8 cellular contexts compared by ENCODE assay signal in the genomic region with DNA sequence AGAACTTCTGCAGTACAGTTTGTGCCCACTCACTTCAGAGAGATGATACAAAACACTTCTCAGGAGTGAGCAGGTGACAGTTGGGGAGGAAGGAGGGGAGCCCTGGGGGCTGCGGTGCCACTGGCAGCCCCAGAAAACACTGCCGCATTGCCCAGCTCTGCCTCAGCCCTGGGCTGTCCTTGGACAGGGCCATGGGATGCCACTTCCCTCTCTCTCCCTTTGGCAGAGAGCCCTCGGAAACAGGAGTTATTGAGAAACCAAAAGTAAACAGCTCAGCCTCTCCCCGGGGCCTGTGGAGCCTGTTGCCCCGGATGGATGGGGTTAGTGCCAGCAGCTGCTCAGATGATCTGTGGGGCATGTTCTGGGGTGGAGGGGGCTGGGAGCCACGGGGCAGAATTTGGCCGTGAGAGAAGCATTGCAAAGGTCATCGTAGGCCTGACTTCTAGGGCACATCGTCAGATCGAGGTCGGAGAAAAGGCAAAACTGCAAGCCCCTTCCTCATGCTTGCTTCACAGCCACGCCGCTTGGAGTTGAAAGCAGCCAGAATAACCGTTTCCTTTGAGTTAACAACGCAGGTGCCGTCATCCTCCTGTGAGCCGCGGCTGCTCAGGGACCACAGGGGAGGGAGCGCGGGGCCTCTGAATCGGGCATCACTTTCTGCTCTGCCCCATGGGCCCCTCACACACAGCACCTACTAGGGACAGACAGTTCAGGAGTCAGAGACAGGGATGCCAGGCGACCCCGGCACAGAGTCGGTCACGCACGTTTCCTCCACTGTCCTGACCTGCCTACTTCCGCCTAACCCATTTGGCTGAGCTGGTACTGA.
DNase-seq lines count a peak whose midpoint lies in the region; ATAC-seq and TF ChIP-seq lines count a peak whose summit lies in the region.

No MANE protein-coding gene starts in this region.

- H3K27me3 ChIP-seq in mucosa of rectum (ENCODE audit: control insufficient read depth in 2 of 2, insufficient read depth in 2 of 2, low read length in 2 of 2) (no peaks in the 10 kb centered on the region), smooth muscle cell (ENCODE audit: low read depth) (no peaks in the 10 kb centered on the region)

- no peaks in the 10 kb centered on the region for H3K27me3 Mint-ChIP-seq in stimulated activated naive CD8-positive, alpha-beta T cell treated with anti-CD3 and anti-CD28 coated beads, Interleukin-15, amount 100 ng/mL, for 72 hours

- no peak for TF ChIP-seq CTCF in choroid plexus epithelial cell (conservative IDR thresholded peaks at IDR 0.05; ENCODE audit: low read depth, low read length)
- TF ChIP-seq CTCF in smooth muscle cell (IDR thresholded peaks at IDR 0.05; ENCODE audit: borderline replicate concordance, insufficient read depth, poor library complexity, severe bottlenecking), result no peak

- no peaks in the 10 kb centered on the region for H3F3A ChIP-seq in smooth muscle cell (ENCODE audit: low read depth)

- H3K4me3 ChIP-seq in choroid plexus epithelial cell (ENCODE audit: low read depth, low read length), result no peak overlapping the region
- H3K4me3 ChIP-seq in mucosa of rectum (ENCODE audit: low read length in 2 of 2), result peak overlapping the region; percentile 61 to 65
- H3K4me3 ChIP-seq in smooth muscle cell, result no peak overlapping the region

- H4K20me1 ChIP-seq in smooth muscle cell (ENCODE audit: low read depth), result no peaks in the 10 kb centered on the region

- peak overlapping the region; percentile 94 to 98 for H3K27ac Mint-ChIP-seq in stimulated activated naive CD8-positive, alpha-beta T cell treated with anti-CD3 and anti-CD28 coated beads, Interleukin-15, amount 100 ng/mL, for 72 hours

- H3K9me3 Mint-ChIP-seq in stimulated activated naive CD8-positive, alpha-beta T cell treated with anti-CD3 and anti-CD28 coated beads, Interleukin-15, amount 100 ng/mL, for 72 hours, result no peaks in the 10 kb centered on the region

- H3K4me1 Mint-ChIP-seq in stimulated activated naive CD8-positive, alpha-beta T cell treated with anti-CD3 and anti-CD28 coated beads, Interleukin-15, amount 100 ng/mL, for 72 hours, result peaks cover 32% of the 10 kb centered on the region

- H3K4me3 Mint-ChIP-seq in stimulated activated naive CD8-positive, alpha-beta T cell treated with anti-CD3 and anti-CD28 coated beads, Interleukin-15, amount 100 ng/mL, for 72 hours, result peak overlapping the region; percentile 78 to 85

- H3K27ac ChIP-seq in mucosa of rectum (ENCODE audit: low read depth in 2 of 2, low read length in 2 of 2) (peak overlapping the region; percentile 78 to 87), smooth muscle cell (ENCODE audit: low read depth) (no peak overlapping the region)

- no peak overlapping the region for H2AFZ ChIP-seq in smooth muscle cell (ENCODE audit: low read depth)

- peak; percentile 73 for ATAC-seq in GM21786 (IDR thresholded peaks at IDR 0.05; ENCODE audit: unreplicated experiment)
- ATAC-seq in stimulated activated naive CD8-positive, alpha-beta T cell treated with anti-CD3 and anti-CD28 coated beads, Interleukin-15, amount 100 ng/mL, for 72 hours, result peak; percentile 89

- DNase-seq in G401 (ENCODE audit: low spot score), result peak; percentile 82
- peak; percentile 85 for DNase-seq in NCI-H1092 treated with DMSO at 0.1 percent for 48 hours (lab: John Stamatoyannopoulos, UW)
- DNase-seq in activated CD4-positive, alpha-beta T cell treated with anti-CD3 and anti-CD28 coated beads for 24 hours (ENCODE audit: low read depth in 2 of 2), result peak; percentile 25 to 26
- DNase-seq in choroid plexus epithelial cell (ENCODE audit: low read depth), result peak; percentile 74
- DNase-seq in stimulated activated naive CD8-positive, alpha-beta T cell treated with anti-CD3 and anti-CD28 coated beads, Interleukin-15, amount 100 ng/mL, for 72 hours, result peak; percentile 58 to 68
- no peak for DNase-seq in smooth muscle cell (lab: John Stamatoyannopoulos, UW; ENCODE audit: unreplicated experiment)

- H3K9me3 ChIP-seq in mucosa of rectum (ENCODE audit: control insufficient read depth in 2 of 2, low read length in 2 of 2), result no peaks in the 10 kb centered on the region
- H3K9me3 ChIP-seq in smooth muscle cell (replicated peaks; ENCODE audit: low read depth), result no peaks in the 10 kb centered on the region

- WGBS in smooth muscle cell (ENCODE audit: low lambda C conversion rate), result 91% methylated on average over 25 of the region's 27 CpGs

- H3K4me1 ChIP-seq in mucosa of rectum (ENCODE audit: control insufficient read depth in 2 of 2, insufficient read depth in 2 of 2, low read length in 2 of 2) (peaks cover 19 to 29% of the 10 kb centered on the region in 2 donors), smooth muscle cell (ENCODE audit: low read depth) (no peaks in the 10 kb centered on the region)

- H3K36me3 ChIP-seq in mucosa of rectum (ENCODE audit: control insufficient read depth in 2 of 2, insufficient read depth in 2 of 2, low read length in 2 of 2), result no peaks in the 10 kb centered on the region
- H3K36me3 ChIP-seq in smooth muscle cell (ENCODE audit: low read depth), result no peaks in the 10 kb centered on the region

- in situ Hi-C loops in G401 (cut with HindIII; ENCODE audit: low sequenced_read_pairs), result no loop called here

- no peak overlapping the region for H3K4me2 ChIP-seq in smooth muscle cell

- peak overlapping the region; percentile 38 to 73 for H3K9ac ChIP-seq in mucosa of rectum (ENCODE audit: low read depth in 1 of 2, low read length in 2 of 2)
- H3K9ac ChIP-seq in smooth muscle cell (ENCODE audit: low read depth), result no peak overlapping the region

- H3K79me2 ChIP-seq in smooth muscle cell (ENCODE audit: low read depth), result no peaks in the 10 kb centered on the region

Comparison
In these comparisons a context has a peak if more than half of its experiments do, and no peak if none do; other contexts are left out.
1. H3K4me3 ChIP-seq: peak in mucosa of rectum (2 of 2); none in choroid plexus epithelial cell (single experiment) and smooth muscle cell (single experiment).